1 cellular context compared by ENCODE assay signal in genomic region chr5:138542120-138542955, GRCh38.
TF ChIP-seq lines count a peak whose summit lies in the region.

No MANE protein-coding gene starts in this region.

TF ChIP-seq in GM12878, 131 proteins besides CTCF, POLR2A, EP300 and RAD21 (continued from another document):
- TF ChIP-seq PKNOX1 (IDR thresholded peaks at IDR 0.05) (no peak), DPF2 (IDR thresholded peaks at IDR 0.05) (0 out of 2 replicates have a peak, but pooled peaks have one; percentile 9), TCF3 (IDR thresholded peaks at IDR 0.05; ENCODE audit: borderline replicate concordance, insufficient read depth, low read depth, low read length) (no peak), YY1 (IDR thresholded peaks at IDR 0.05; ENCODE audit: low read depth, low read length) (peak; percentile 92), EED (IDR thresholded peaks at IDR 0.05; ENCODE audit: low read depth) (no peak), MEF2B (IDR thresholded peaks at IDR 0.05; ENCODE audit: partially characterized antibody, poor library complexity, severe bottlenecking) (peak; percentile 12), SMARCA5 (IDR thresholded peaks at IDR 0.05) (0 out of 2 replicates have a peak, but pooled peaks have one; percentile 35), IKZF2 (IDR thresholded peaks at IDR 0.05) (0 out of 4 replicates have a peak, but pooled peaks of 1 of the 2 experiments have one; percentile 27), EGR1 (IDR thresholded peaks at IDR 0.05; ENCODE audit: borderline replicate concordance in 1 of 2, low read depth in 2 of 2, low read length in 2 of 2) (peak in 1 of 2 experiments; percentile 20; a peak in 1 of 3 replicates), FOS (IDR thresholded peaks at IDR 0.05; ENCODE audit: borderline replicate concordance, extremely low read depth, insufficient read length) (no peak), YBX1 (IDR thresholded peaks at IDR 0.05) (no peak), SIN3A (IDR thresholded peaks at IDR 0.05; ENCODE audit: low read depth, low read length) (no peak), KLF5 (IDR thresholded peaks at IDR 0.05; ENCODE audit: partially characterized antibody) (no peak), ZNF24 (IDR thresholded peaks at IDR 0.05) (no peak), KAT2A (conservative IDR thresholded peaks at IDR 0.05; ENCODE audit: control insufficient read depth, low read depth, low read length) (no peak), NRF1 (conservative IDR thresholded peaks at IDR 0.05; ENCODE audit: low read depth, low read length) (no peak), HCFC1 (IDR thresholded peaks at IDR 0.05; ENCODE audit: low read length) (no peak), BCL3 (IDR thresholded peaks at IDR 0.05; ENCODE audit: borderline replicate concordance, insufficient read depth, low read depth, low read length, poor library complexity, severe bottlenecking) (no peak), ZBTB11 (CRISPR knock-in tag; IDR thresholded peaks at IDR 0.05) (no peak), ZNF687 (IDR thresholded peaks at IDR 0.05) (no peak), ZNF274 (IDR thresholded peaks at IDR 0.05; ENCODE audit: insufficient read depth, insufficient read length) (no peak), MLLT1 (IDR thresholded peaks at IDR 0.05) (no peak), NFIC (IDR thresholded peaks at IDR 0.05; ENCODE audit: low read depth, low read length) (no peak), JUNB (IDR thresholded peaks at IDR 0.05) (no peak), ZNF384 (IDR thresholded peaks at IDR 0.05; ENCODE audit: borderline replicate concordance, low read depth, low read length) (no peak), USF2 (IDR thresholded peaks at IDR 0.05; ENCODE audit: borderline replicate concordance, low read depth, low read length) (no peak), SREBF1 (IDR thresholded peaks at IDR 0.05; ENCODE audit: low read length) (no peak), HDAC2 (IDR thresholded peaks at IDR 0.05) (no peak), ATF3 (IDR thresholded peaks at IDR 0.05; ENCODE audit: borderline replicate concordance, extremely low read depth, low read depth, low read length) (no peak), JUND (IDR thresholded peaks at IDR 0.05; ENCODE audit: low read depth, low read length) (no peak), BACH1 (IDR thresholded peaks at IDR 0.05; ENCODE audit: borderline replicate concordance) (0 out of 2 replicates have a peak, but pooled peaks have one; percentile 12), ZNF622 (IDR thresholded peaks at IDR 0.05) (no peak), RFX5 (IDR thresholded peaks at IDR 0.05; ENCODE audit: low read depth, low read length) (no peak), TBL1XR1 (IDR thresholded peaks at IDR 0.05; ENCODE audit: low read depth, low read length) (no peak), LARP7 (IDR thresholded peaks at IDR 0.05) (no peak), POLR2AphosphoS5 (IDR thresholded peaks at IDR 0.05; ENCODE audit: low read length) (peak; percentile 70; the same call in 1 of the 2 replicates), TARDBP (IDR thresholded peaks at IDR 0.05; ENCODE audit: borderline replicate concordance) (no peak), MTA3 (IDR thresholded peaks at IDR 0.05; ENCODE audit: borderline replicate concordance, low read length) (no peak), EZH2 (IDR thresholded peaks at IDR 0.05; ENCODE audit: borderline replicate concordance, control insufficient read depth, low read depth, low read length) (no peak), MEF2A (IDR thresholded peaks at IDR 0.05; ENCODE audit: insufficient read depth, low read depth, low read length) (no peak), CREM (IDR thresholded peaks at IDR 0.05; ENCODE audit: low read depth) (no peak), PRDM15 (CRISPR knock-in tag; IDR thresholded peaks at IDR 0.05) (no peak), GATAD2B (conservative IDR thresholded peaks at IDR 0.05; ENCODE audit: low read depth) (0 out of 2 replicates have a peak, but pooled peaks have one; percentile 47), BCLAF1 (IDR thresholded peaks at IDR 0.05) (no peak), TCF12 (IDR thresholded peaks at IDR 0.05; ENCODE audit: low read depth, low read length) (no peak)
